ENCODE assay signal across 8 cellular contexts in genomic region chr6:105179244-105180065, GRCh38. TPM values are rescaled to one million over a fixed set of nuclear protein-coding genes. Genes with fewer than 3 reads are reported as not detected.
DNase-seq lines count a peak whose midpoint lies in the region; ATAC-seq and TF ChIP-seq lines count a peak whose summit lies in the region.

A gene with protein sequence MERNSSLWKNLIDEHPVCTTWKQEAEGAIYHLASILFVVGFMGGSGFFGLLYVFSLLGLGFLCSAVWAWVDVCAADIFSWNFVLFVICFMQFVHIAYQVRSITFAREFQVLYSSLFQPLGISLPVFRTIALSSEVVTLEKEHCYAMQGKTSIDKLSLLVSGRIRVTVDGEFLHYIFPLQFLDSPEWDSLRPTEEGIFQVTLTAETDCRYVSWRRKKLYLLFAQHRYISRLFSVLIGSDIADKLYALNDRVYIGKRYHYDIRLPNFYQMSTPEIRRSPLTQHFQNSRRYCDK (minus strand): TSS chr6:105180014. CDS start chr6:105161909, 18,105 bp downstream.

- no peaks in the 10 kb centered on the region for H3K27me3 ChIP-seq in WERI-Rb-1 (ENCODE audit: insufficient read depth, low read depth, severe bottlenecking)

- peak within 1 kb of the TSS; percentile 53 for H3K4me3 ChIP-seq in WERI-Rb-1 (ENCODE audit: low read depth, low read length)

- H3K9ac ChIP-seq in ES-I3 (ENCODE audit: low read depth, low read length): peak within 1 kb of the TSS; percentile 82

- ATAC-seq in HG02642 (IDR thresholded peaks at IDR 0.05; ENCODE audit: poor library complexity, unreplicated experiment): peak; percentile 52

- no peak; the same call in 1 of the 2 replicates for TF ChIP-seq CTCF in WERI-Rb-1 (IDR thresholded peaks at IDR 0.05; ENCODE audit: low read depth, low read length)

- peak within 1 kb of the TSS; percentile 53; the same call in 1 of the 2 replicates for H3K27ac ChIP-seq in WERI-Rb-1

- H3K36me3 ChIP-seq in ES-I3 (ENCODE audit: insufficient read depth, low read length) (no peaks in the 10 kb centered on the region), WERI-Rb-1 (no peaks in the 10 kb centered on the region)

- peak; percentile 46 for DNase-seq in WERI-Rb-1
- DNase-seq in globus pallidus (ENCODE audit: low spot score): peak; percentile 62
- DNase-seq in occipital lobe (lab: John Stamatoyannopoulos, UW): peak; percentile 11
- no peak for DNase-seq in GOT3 (lab: John Stamatoyannopoulos, UW)
- no peak for DNase-seq in NCI-H1048 (lab: John Stamatoyannopoulos, UW)
- DNase-seq in HT-29 (ENCODE audit: low spot score): no peak

- peaks cover 26% of the 10 kb centered on the region for H3K4me1 ChIP-seq in ES-I3 (ENCODE audit: insufficient read depth, low read length)

- H3K9me3 ChIP-seq in ES-I3 (ENCODE audit: control insufficient read depth, insufficient read depth, low read length) (no peaks in the 10 kb centered on the region), WERI-Rb-1 (ENCODE audit: severe bottlenecking) (no peaks in the 10 kb centered on the region)

RNA-seq across cellular contexts. Expression of the gene that starts here (rescaled TPM):
- not detected for total RNA-seq in occipital lobe
- total RNA-seq in HT-29 (2014; rRNA removed; shearing (Covaris generic)): not detected in 2 replicates

Comparison
In these comparisons a context has a peak if more than half of its experiments do, and no peak if none do; other contexts are left out.
1. Peak in DNase-seq in occipital lobe; RNA of the gene not detected or under 1 TPM.
2. DNase-seq: peak in WERI-Rb-1 (single experiment) and globus pallidus (single experiment); none in GOT3 (single experiment), NCI-H1048 (single experiment) and HT-29 (single experiment).